7 cellular contexts compared by ENCODE assay signal in the genomic region with DNA sequence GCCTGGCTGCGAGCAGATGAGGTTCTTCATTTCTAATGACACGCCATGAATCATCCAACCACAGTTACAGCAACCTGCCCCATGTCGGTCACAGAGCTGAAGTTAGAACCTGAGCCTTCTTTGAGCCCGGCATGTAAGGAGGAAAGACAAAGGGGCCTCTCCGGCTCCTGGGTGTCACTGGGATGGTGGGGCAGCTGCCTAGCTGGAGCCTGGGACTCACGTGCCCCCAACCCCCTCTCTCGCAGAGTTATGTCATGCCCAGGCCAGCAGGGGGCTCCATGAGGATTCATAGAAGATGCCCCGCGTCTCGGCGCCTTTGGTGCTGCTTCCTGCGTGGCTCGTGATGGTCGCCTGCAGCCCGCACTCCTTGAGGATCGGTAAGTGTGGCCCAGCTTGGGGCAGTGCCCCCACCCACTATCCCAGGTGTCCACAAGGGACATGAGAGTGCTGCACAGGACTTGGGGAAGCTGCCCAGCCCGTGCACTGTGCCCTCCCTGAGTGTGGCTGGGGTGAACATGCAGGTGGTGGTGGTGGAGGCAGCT.
DNase-seq lines count a peak whose midpoint lies in the region; ATAC-seq and TF ChIP-seq lines count a peak whose summit lies in the region.

No MANE protein-coding gene starts in this region.

- no peaks in the 10 kb centered on the region for H3K27me3 ChIP-seq in MM.1S (replicated peaks; ENCODE audit: insufficient read depth, low read length)

- H3K36me3 ChIP-seq in MM.1S (replicated peaks; ENCODE audit: insufficient read depth, low read length) = no peaks in the 10 kb centered on the region

- no peak for DNase-seq in MM.1S
- peak; percentile 43 to 44 for DNase-seq in activated T-cell treated with anti-CD3 and anti-CD28 coated beads, Interleukin-2, amount 50 U/mL, for 48 hours
- peak; percentile 73 for DNase-seq in islet precursor cell
- no peak for DNase-seq in NCI-H1092 treated with DMSO at 0.1 percent for 48 hours (lab: John Stamatoyannopoulos, UW)
- no peak for DNase-seq in mucosa of gallbladder (ENCODE audit: low spot score)

- H3K9me3 ChIP-seq in MM.1S (replicated peaks; ENCODE audit: insufficient read depth, low read length) = no peaks in the 10 kb centered on the region

- H3K79me2 ChIP-seq in MM.1S (ENCODE audit: low read length) = no peaks in the 10 kb centered on the region

- no peak for ATAC-seq in HG02884 (IDR thresholded peaks at IDR 0.05; ENCODE audit: unreplicated experiment)

- peaks cover 22% of the 10 kb centered on the region for H3K4me1 ChIP-seq in MM.1S (ENCODE audit: low read length)

- H3F3A ChIP-seq in MM.1S (ENCODE audit: insufficient read depth, low read length) = peaks cover 9% of the 10 kb centered on the region; the same call in 1 of the 2 replicates

- no peaks in the 10 kb centered on the region for H4K20me1 ChIP-seq in MM.1S (ENCODE audit: insufficient read depth, low read length)

- H3K4me2 ChIP-seq in MM.1S (ENCODE audit: low read depth, low read length) = no peak overlapping the region

- TF ChIP-seq CTCF in GM12872 (IDR thresholded peaks at IDR 0.05; ENCODE audit: insufficient read depth, low read depth, low read length) = peak; percentile 72
- TF ChIP-seq CTCF in MM.1S (IDR thresholded peaks at IDR 0.05; ENCODE audit: low read length) = peak; percentile 31; the same call in 1 of the 2 replicates

- no peak overlapping the region for H3K4me3 ChIP-seq in MM.1S (ENCODE audit: low read length)

- H2AFZ ChIP-seq in MM.1S (ENCODE audit: low read length) = no peak overlapping the region

- no peak overlapping the region for H3K27ac ChIP-seq in MM.1S (ENCODE audit: low read length)

- no peaks in the 10 kb centered on the region for H3K9me2 ChIP-seq in MM.1S (replicated peaks; ENCODE audit: insufficient read depth, low read length)

- H3K9ac ChIP-seq in MM.1S (ENCODE audit: low read length) = no peak overlapping the region

Comparison
In these comparisons a context has a peak if more than half of its experiments do, and no peak if none do; other contexts are left out.
1. DNase-seq: peak in activated T-cell treated with anti-CD3 and anti-CD28 coated beads, Interleukin-2, amount 50 U/mL, for 48 hours (2 of 2) and islet precursor cell (single experiment); none in MM.1S (single experiment), NCI-H1092 treated with DMSO at 0.1 percent for 48 hours (single experiment) and mucosa of gallbladder (single experiment).